In genomic region chr10:35584946-35585345, GRCh38 we compare ENCODE assay signal across 8 cellular contexts. TPM values are rescaled to one million over a fixed set of nuclear protein-coding genes. Genes with fewer than 3 reads are reported as not detected.
"Had no signal": no experiment of that assay in that cellular context is flagged by ENCODE, and none has a peak within 500 bp of the region (broad histone marks: within the 10 kb centered on the region; RNA-seq: fewer than 3 reads in every experiment).

No MANE protein-coding gene starts in this region.

- H3K4me1 Mint-ChIP-seq: IgD-negative memory B cell had no signal

- H3K27ac ChIP-seq: HL-60 had no signal

- DNase-seq: IMR-90, KBM-7 had no signal

- H3K27ac Mint-ChIP-seq: IgD-negative memory B cell had no signal

- ATAC-seq: K562 had no signal

- H3K4me3 Mint-ChIP-seq: IgD-negative memory B cell had no signal

- H3K9me3 Mint-ChIP-seq: IgD-negative memory B cell had no signal

- H3K4me3 ChIP-seq: K562 had no signal

RNA-seq across cellular contexts. Expression of gene GJD4, which starts 20.2 kb away (rescaled TPM):
- total RNA-seq: HepG2, HT-29, HT1080, IMR-90, K562 had no signal
- polyA plus RNA-seq: HepG2, IgD-negative memory B cell, IMR-90, K562 had no signal

RNA-seq across cellular contexts. Expression of gene FZD8, which starts 57.1 kb away (rescaled TPM):
- polyA plus RNA-seq: IgD-negative memory B cell had no signal
